Comparison of ENCODE assay signal across 20 cellular contexts in genomic region chr14:69073925-69074324, GRCh38.
"Had no signal": no experiment of that assay in that cellular context is flagged by ENCODE, and none has a peak within 500 bp of the region (broad histone marks: within the 10 kb centered on the region; RNA-seq: fewer than 3 reads in every experiment).

No MANE protein-coding gene starts in this region.

- H3K9me3 Mint-ChIP-seq: activated naive CD4-positive, alpha-beta T cell treated with anti-CD3 and anti-CD28 coated beads, Interleukin-2, amount 50 U/mL, for 24 hours; naive B cell; neural progenitor cell had no signal

- H3K4me1 ChIP-seq: adrenal gland, neural progenitor cell had no signal

- H3K27ac Mint-ChIP-seq: neural progenitor cell had no signal

- H3K36me3 ChIP-seq: neural progenitor cell, ovary had no signal

- DNase-seq: activated CD4-positive, alpha-beta T cell treated with anti-CD3 and anti-CD28 coated beads for 1 hour; activated CD4-positive, alpha-beta T cell treated with anti-CD3 and anti-CD28 coated beads, Interleukin-2, amount 50 U/mL, for 48 hours; activated effector memory CD4-positive, alpha-beta T cell treated with anti-CD3 and anti-CD28 coated beads, Interleukin-2, amount 50 U/mL, for 16 hours; activated T-cell treated with anti-CD3 and anti-CD28 coated beads, Interleukin-2, amount 50 U/mL, for 1 hour; adrenal gland; islet precursor cell; naive B cell; ovary; sigmoid colon; spleen; T-helper 9 cell; thyroid gland had no signal

- ATAC-seq: left lobe of liver had no signal

- H3K4me3 ChIP-seq: adrenal gland, cardiac muscle cell, esophagus muscularis mucosa, hepatocyte, neural progenitor cell, ovary, sigmoid colon, spleen, thyroid gland, vagina had no signal

- H3K27ac ChIP-seq: adrenal gland, cardiac muscle cell, hepatocyte, neural progenitor cell, ovary, thyroid gland, vagina, VCaP had no signal

- H2AFZ ChIP-seq: hepatocyte, neural progenitor cell had no signal

- H3K27me3 Mint-ChIP-seq: activated naive CD4-positive, alpha-beta T cell treated with anti-CD3 and anti-CD28 coated beads, Interleukin-2, amount 50 U/mL, for 24 hours; naive B cell had no signal

- H3K27me3 ChIP-seq: adrenal gland, cardiac muscle cell, esophagus muscularis mucosa, hepatocyte, neural progenitor cell, ovary, sigmoid colon, spleen, thyroid gland, vagina had no signal

- H3K4me2 ChIP-seq: hepatocyte, neural progenitor cell had no signal

- H3K9ac ChIP-seq: neural progenitor cell had no signal

- H3K4me3 Mint-ChIP-seq: activated naive CD4-positive, alpha-beta T cell treated with anti-CD3 and anti-CD28 coated beads, Interleukin-2, amount 50 U/mL, for 24 hours; naive B cell; neural progenitor cell had no signal

- H3K9me3 ChIP-seq: adrenal gland, esophagus muscularis mucosa, ovary, sigmoid colon, spleen, thyroid gland, vagina had no signal
